In genomic region chr3:25831578-25831977, GRCh38 we compare ENCODE assay signal across 9 cellular contexts. TPM values are rescaled to one million over a fixed set of nuclear protein-coding genes. Genes with fewer than 3 reads are reported as not detected.
A peak's percentile ranks its signal among the peaks of the same experiment; 100 is the strongest.
DNase-seq lines count a peak whose midpoint lies in the region; ATAC-seq and TF ChIP-seq lines count a peak whose summit lies in the region.
"Had no signal": no experiment of that assay in that cellular context is flagged by ENCODE, and none has a peak within 500 bp of the region (broad histone marks: within the 10 kb centered on the region; RNA-seq: fewer than 3 reads in every experiment).

No MANE protein-coding gene starts in this region.

- H3K36me3 ChIP-seq in Panc1 (ENCODE audit: control insufficient read depth, insufficient read depth, low read length) (no peaks in the 10 kb centered on the region), gastroesophageal sphincter (no peaks in the 10 kb centered on the region), heart right ventricle (no peaks in the 10 kb centered on the region)
- H3K36me3 ChIP-seq: sigmoid colon had no signal

- BruUV-seq in Panc1 (replicated peaks; lab: Mats Ljungman, UMichigan), result no TSS peak

- DNase-seq in AG09319 (ENCODE audit: extremely low read depth, low read depth) (no peak), Panc1 (ENCODE audit: low read depth, low spot score) (no peak), foreskin fibroblast (peak; percentile 26 to 68), heart right ventricle (no peak)
- DNase-seq: sigmoid colon had no signal

- POLR2A ChIA-PET in Panc1 (lab: Charles Lee), result no interaction called here

- WGBS in gastroesophageal sphincter (ENCODE audit: low coverage in 1 of 2), 2 donors, result 8 to 31% methylated on average over 3 of the region's 3 CpGs
- 16 to 18% methylated on average over 3 of the region's 3 CpGs for WGBS in heart right ventricle, 2 donors

- CTCF ChIA-PET in Panc1 (lab: Charles Lee), result no interaction called here

- ATAC-seq in GM21717 (IDR thresholded peaks at IDR 0.05; ENCODE audit: unreplicated experiment), result peak; percentile 38
- ATAC-seq in Panc1, result no peak
- ATAC-seq in gastroesophageal sphincter, result no peak
- no peak for ATAC-seq in HG02981 (IDR thresholded peaks at IDR 0.05; ENCODE audit: unreplicated experiment)
- no peak for ATAC-seq in esophagus mucosa
- no peak for ATAC-seq in heart right ventricle

- H3K27ac ChIP-seq in Panc1 (ENCODE audit: low read length) (no peak overlapping the region), gastroesophageal sphincter (no peak overlapping the region), heart right ventricle (no peak overlapping the region)

- TF ChIP-seq POLR2A in gastroesophageal sphincter (IDR thresholded peaks at IDR 0.05), result no peak

- TF ChIP-seq CTCF in AG09319 (IDR thresholded peaks at IDR 0.05; ENCODE audit: low read depth, low read length) (peak; percentile 50), Panc1 (IDR thresholded peaks at IDR 0.05) (peak; percentile 18; the same call in 1 of the 2 replicates), foreskin fibroblast (IDR thresholded peaks at IDR 0.05; ENCODE audit: low read depth, low read length) (peak; percentile 50), gastroesophageal sphincter (IDR thresholded peaks at IDR 0.05) (peak in 1 of 4 experiments; percentile 20), heart right ventricle (IDR thresholded peaks at IDR 0.05) (peak in 3 of 9 donors; percentile 16 to 32 (median 31))

- H3K4me3 ChIP-seq in Panc1 (ENCODE audit: low read depth in 2 of 2, low read length in 2 of 2), result no peak overlapping the region
- H3K4me3 ChIP-seq in foreskin fibroblast (ENCODE audit: low read depth in 1 of 2, low read length in 2 of 2), result no peak overlapping the region
- no peak overlapping the region for H3K4me3 ChIP-seq in gastroesophageal sphincter
- no peak overlapping the region for H3K4me3 ChIP-seq in heart right ventricle
- H3K4me3 ChIP-seq: sigmoid colon had no signal

- no peaks in the 10 kb centered on the region for H3K9me3 ChIP-seq in Panc1 (ENCODE audit: control insufficient read depth, insufficient read depth, low read depth, low read length)
- H3K9me3 ChIP-seq in gastroesophageal sphincter, result no peaks in the 10 kb centered on the region
- H3K9me3 ChIP-seq in heart right ventricle, result peaks cover 0 to 14% (median 0%) of the 10 kb centered on the region in 11 donors
- H3K9me3 ChIP-seq: sigmoid colon had no signal

- H3K4me1 ChIP-seq in Panc1 (ENCODE audit: control insufficient read depth, insufficient read depth, low read length) (no peaks in the 10 kb centered on the region), gastroesophageal sphincter (peaks cover 0 to 10% (median 0%) of the 10 kb centered on the region in 3 donors), heart right ventricle (no peaks in the 10 kb centered on the region)

- H3K27me3 ChIP-seq in Panc1 (ENCODE audit: control insufficient read depth, insufficient read depth, low read length) (no peaks in the 10 kb centered on the region), gastroesophageal sphincter (no peaks in the 10 kb centered on the region), heart right ventricle (peaks cover 0 to 4% (median 0%) of the 10 kb centered on the region in 7 donors)
- H3K27me3 ChIP-seq: sigmoid colon had no signal

- in situ Hi-C loops in Panc1 (cut with HindIII; ENCODE audit: low pct_unique_long_range_greater_than_20kb, low sequenced_read_pairs), result no loop called here

- intact Hi-C loops in Panc1 (cut with micrococcal nuclease; ENCODE audit: unreplicated experiment), result no loop called here
- intact Hi-C loops in heart right ventricle (cut with DNase I), result no loop called here

- no peak for TF ChIP-seq EP300 in gastroesophageal sphincter (IDR thresholded peaks at IDR 0.05)

RNA-seq across cellular contexts. Expression of gene OXSM, which starts 41.7 kb away (rescaled TPM):
- total RNA-seq in Panc1 (2021; ENCODE audit: unreplicated experiment) (0.28 TPM), gastroesophageal sphincter (1 to 10 TPM; 5.9 to 7.9 (median 7.0) TPM), esophagus mucosa (7.1 TPM), heart right ventricle (10 to 100 TPM; 12.7 to 18.0 (median 16.1) TPM)
- 0.41 TPM for polyA plus RNA-seq in Panc1 (2012; ENCODE audit: insufficient read length)
- 10 to 100 TPM; 12.8 to 26.1 TPM for polyA plus RNA-seq in heart right ventricle

RNA-seq across cellular contexts. Expression of gene NGLY1, which starts 48.3 kb away (rescaled TPM):
- 14.6 TPM for total RNA-seq in Panc1 (2021; ENCODE audit: unreplicated experiment)
- polyA plus RNA-seq in Panc1 (2012; ENCODE audit: insufficient read length), result 7.2 TPM
- total RNA-seq in gastroesophageal sphincter, result 10 to 100 TPM; 20.8 to 28.2 (median 25.4) TPM
- 25.9 TPM for total RNA-seq in esophagus mucosa
- 10 to 100 TPM; 23.4 to 40.3 (median 27.8) TPM for total RNA-seq in heart right ventricle
- 10 to 100 TPM; 25.4 to 33.9 TPM for polyA plus RNA-seq in heart right ventricle

Comparison
In these comparisons a context has a peak if more than half of its experiments do, and no peak if none do; other contexts are left out.
1. DNase-seq: peak in foreskin fibroblast (2 of 2); none in AG09319 (single experiment), Panc1 (single experiment) and heart right ventricle (0 of 2).